ENCODE assay signal across 10 cellular contexts in genomic region chr2:181991171-181991885, GRCh38.
A peak's percentile ranks its signal among the peaks of the same experiment; 100 is the strongest.
DNase-seq lines count a peak whose midpoint lies in the region; ATAC-seq and TF ChIP-seq lines count a peak whose summit lies in the region.
"Had no signal": no experiment of that assay in that cellular context is flagged by ENCODE, and none has a peak within 500 bp of the region (broad histone marks: within the 10 kb centered on the region; RNA-seq: fewer than 3 reads in every experiment).

No MANE protein-coding gene starts in this region.

- ATAC-seq in GM19468 (IDR thresholded peaks at IDR 0.05; ENCODE audit: extremely low read depth, unreplicated experiment), result peak; percentile 90
- ATAC-seq in HG03097 (IDR thresholded peaks at IDR 0.05; ENCODE audit: low FRiP score, unreplicated experiment), result peak; percentile 93

- in situ Hi-C loops in GM13976 (cut with MboI; ENCODE audit: low sequenced_read_pairs, unreplicated experiment), result no loop called here

- TF ChIP-seq CTCF in GM13976 (IDR thresholded peaks at IDR 0.05; ENCODE audit: borderline replicate concordance, control extremely low read depth, extremely low read depth, insufficient read depth, missing control alignments), result no peak

- DNase-seq in GM13976 (ENCODE audit: low spot score) (peak; percentile 63), RPMI8226 (peak; percentile 70), NCI-H2029 (lab: John Stamatoyannopoulos, UW) (no peak), SW480 (ENCODE audit: low spot score) (no peak), NCI-H345 (lab: John Stamatoyannopoulos, UW) (no peak), activated gamma-delta T cell treated with Interleukin-2 at 50 U/mL for 16 hours (no peak)
- DNase-seq: Caco-2, immature natural killer cell had no signal

Comparison
In these comparisons a context has a peak if more than half of its experiments do, and no peak if none do; other contexts are left out.
1. DNase-seq: peak in GM13976 (single experiment) and RPMI8226 (single experiment); none in NCI-H2029 (single experiment), SW480 (single experiment), NCI-H345 (single experiment) and activated gamma-delta T cell treated with Interleukin-2 at 50 U/mL for 16 hours (single experiment).